8 cellular contexts compared by ENCODE assay signal in the genomic region with DNA sequence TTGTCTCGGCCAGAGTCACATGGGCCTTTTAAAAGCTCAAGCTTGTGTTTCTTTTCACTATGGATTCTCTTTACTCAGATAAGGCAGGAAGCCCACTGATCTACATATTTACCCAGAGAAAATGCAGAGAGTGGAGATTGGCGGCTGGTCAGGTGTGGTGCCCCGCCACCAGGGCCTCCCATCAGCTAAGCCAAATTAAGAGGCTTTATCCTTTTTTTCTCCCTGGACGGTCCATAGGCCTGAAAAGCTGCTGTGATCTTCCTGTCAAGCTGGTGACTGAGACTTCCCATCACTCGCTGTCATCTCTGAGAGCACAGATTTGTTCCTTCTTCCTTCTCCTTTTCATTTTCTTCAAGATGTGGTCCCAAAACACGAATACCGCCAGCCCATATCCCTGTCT. TPM values are rescaled to one million over a fixed set of nuclear protein-coding genes. Genes with fewer than 3 reads are reported as not detected.
DNase-seq lines count a peak whose midpoint lies in the region; ATAC-seq, FAIRE-seq and TF ChIP-seq lines count a peak whose summit lies in the region.

No MANE protein-coding gene starts in this region.

- H3K23ac ChIP-seq in mesendoderm (ENCODE audit: low read length): no peak overlapping the region

- H3K18ac ChIP-seq in mesendoderm (ENCODE audit: low read length): no peak overlapping the region

- DNase-seq in heart left ventricle (no peak), cardiac septum (ENCODE audit: low spot score) (no peak), astrocyte (ENCODE audit: low read depth) (no peak), mesendoderm (peak; percentile 30), vagina (ENCODE audit: extremely low spot score in 2 of 2) (no peak)

- peaks cover 24% of the 10 kb centered on the region for H3K79me1 ChIP-seq in mesendoderm (ENCODE audit: low read length)

- H3K4me1 ChIP-seq in heart left ventricle: peaks cover 14 to 77% (median 69%) of the 10 kb centered on the region in 12 donors
- peaks cover 38% of the 10 kb centered on the region for H3K4me1 ChIP-seq in astrocyte (ENCODE audit: insufficient read depth, low read length)
- peaks cover 12% of the 10 kb centered on the region for H3K4me1 ChIP-seq in mesendoderm (ENCODE audit: control insufficient read depth, low read depth, low read length)
- peaks cover 77% of the 10 kb centered on the region for H3K4me1 ChIP-seq in vagina

- no peaks in the 10 kb centered on the region for H3K9me3 ChIP-seq in heart left ventricle
- no peaks in the 10 kb centered on the region for H3K9me3 ChIP-seq in astrocyte (ENCODE audit: insufficient read depth, low read depth, low read length)
- H3K9me3 ChIP-seq in vagina: no peaks in the 10 kb centered on the region

- TF ChIP-seq POLR2A in heart left ventricle (IDR thresholded peaks at IDR 0.05): no peak
- no peak for TF ChIP-seq POLR2A in vagina (IDR thresholded peaks at IDR 0.05)

- H3K56ac ChIP-seq in mesendoderm (ENCODE audit: low read length): peak overlapping the region; percentile 12

- H2AFZ ChIP-seq in astrocyte (ENCODE audit: low read depth, low read length): no peak overlapping the region

- TF ChIP-seq CTCF in heart left ventricle (IDR thresholded peaks at IDR 0.05) (no peak), astrocyte (IDR thresholded peaks at IDR 0.05; ENCODE audit: insufficient read depth, low read depth, low read length) (no peak), vagina (IDR thresholded peaks at IDR 0.05) (no peak)

- no peaks in the 10 kb centered on the region for H3K27me3 Mint-ChIP-seq in astrocyte (ENCODE audit: low read depth, unreplicated experiment)

- H3K4ac ChIP-seq in mesendoderm (ENCODE audit: low read depth, low read length): no peak overlapping the region

- peak overlapping the region; percentile 98 for H3K9ac ChIP-seq in astrocyte (ENCODE audit: low read length)
- peak overlapping the region; percentile 100 for H3K9ac ChIP-seq in mesendoderm (ENCODE audit: low read length)

- 28 to 31% (median 29%) methylated on average over 7 of the region's 7 CpGs for WGBS in heart left ventricle, 4 donors
- no CpG with 5 or more reads among the region's 7 CpGs for WGBS in mesendoderm (ENCODE audit: extremely low coverage, insufficient coverage, low lambda C conversion rate)

- H3K27me3 ChIP-seq in heart left ventricle: no peaks in the 10 kb centered on the region
- no peaks in the 10 kb centered on the region for H3K27me3 ChIP-seq in astrocyte (ENCODE audit: insufficient read depth, low read length)
- no peaks in the 10 kb centered on the region for H3K27me3 ChIP-seq in mesendoderm (ENCODE audit: insufficient read depth, low read length, poor library complexity)
- H3K27me3 ChIP-seq in vagina: no peaks in the 10 kb centered on the region

- ATAC-seq in heart left ventricle (no peak), HG02981 (IDR thresholded peaks at IDR 0.05; ENCODE audit: unreplicated experiment) (no peak), GM19455 (IDR thresholded peaks at IDR 0.05; ENCODE audit: unreplicated experiment) (no peak)
- no peak for ATAC-seq in activated CD4-positive, CD25-positive, alpha-beta regulatory T cell treated with anti-CD3 and anti-CD28 coated beads, Interleukin-2, amount 50 U/mL, for 24 hours

- H3K4me3 ChIP-seq in heart left ventricle: peak overlapping the region; percentile 84 to 99 (median 96)
- H3K4me3 ChIP-seq in astrocyte (ENCODE audit: insufficient read depth, low read depth, low read length): peak overlapping the region; percentile 94
- no peak overlapping the region for H3K4me3 ChIP-seq in mesendoderm (ENCODE audit: low read length)
- peak overlapping the region; percentile 96 for H3K4me3 ChIP-seq in vagina

- no peak overlapping the region for H4K5ac ChIP-seq in mesendoderm (ENCODE audit: low read length)

- no peak overlapping the region for H2BK5ac ChIP-seq in mesendoderm (ENCODE audit: low read length)

- intact Hi-C loops in heart left ventricle (cut with DNase I) (loop anchor here in 6 of 10 donors (5.0 to 10.0 kb wide), 5 partner anchors 50 to 168 kb away; a partner anchor contains a TSS), cardiac septum (cut with DNase I) (no loop called here), vagina (cut with DNase I) (loop anchor here (5.0 kb wide), 1 partner anchor 63 kb away; no protein-coding TSS in a partner anchor)

- peaks cover 88% of the 10 kb centered on the region for H4K20me1 ChIP-seq in astrocyte (ENCODE audit: insufficient read depth, low read length)

- H3K79me2 ChIP-seq in astrocyte (ENCODE audit: insufficient read depth, low read length) (peaks cover 98% of the 10 kb centered on the region), mesendoderm (ENCODE audit: control insufficient read depth, insufficient read depth, low read length) (peaks cover 89% of the 10 kb centered on the region)

- H3K4me1 Mint-ChIP-seq in astrocyte (ENCODE audit: low read depth, unreplicated experiment): peaks cover 22% of the 10 kb centered on the region

- H2BK15ac ChIP-seq in mesendoderm (replicated peaks; ENCODE audit: low read depth): no peak overlapping the region

- H2BK120ac ChIP-seq in mesendoderm (ENCODE audit: low read depth, low read length): no peak overlapping the region

- no peak for FAIRE-seq in astrocyte (lab: Jason Lieb, UNC)

- peak overlapping the region in 7 of 12 donors; percentile 93 to 98 (median 97) for H3K27ac ChIP-seq in heart left ventricle
- H3K27ac ChIP-seq in astrocyte (ENCODE audit: low read depth, low read length): no peak overlapping the region
- no peak overlapping the region for H3K27ac ChIP-seq in mesendoderm (ENCODE audit: low read depth, low read length)
- H3K27ac ChIP-seq in vagina: peak overlapping the region; percentile 93

- H4K8ac ChIP-seq in mesendoderm (ENCODE audit: low read depth, low read length): no peak overlapping the region

- H3K4me2 ChIP-seq in astrocyte (ENCODE audit: low read length) (peak overlapping the region; percentile 97), mesendoderm (ENCODE audit: low read length) (peak overlapping the region; percentile 18)

- H3K36me3 Mint-ChIP-seq in astrocyte (ENCODE audit: low read depth, unreplicated experiment): peaks cover 22% of the 10 kb centered on the region

- H2AK5ac ChIP-seq in mesendoderm (ENCODE audit: low read length): no peak overlapping the region

- no peaks in the 10 kb centered on the region for H3K9me3 Mint-ChIP-seq in astrocyte (ENCODE audit: unreplicated experiment)

- H3K36me3 ChIP-seq in heart left ventricle: peaks cover 0 to 66% (median 60%) of the 10 kb centered on the region in 9 donors
- H3K36me3 ChIP-seq in astrocyte (ENCODE audit: insufficient read depth, low read length): peaks cover 42% of the 10 kb centered on the region
- H3K36me3 ChIP-seq in mesendoderm (ENCODE audit: control insufficient read depth, insufficient read depth, low read length): peaks cover 6% of the 10 kb centered on the region
- peaks cover 0 to 41% of the 10 kb centered on the region in 2 donors for H3K36me3 ChIP-seq in vagina

- H3K4me3 Mint-ChIP-seq in astrocyte (ENCODE audit: unreplicated experiment): peak overlapping the region; percentile 94

- peak overlapping the region; percentile 93 for H3K27ac Mint-ChIP-seq in astrocyte (ENCODE audit: unreplicated experiment)

RNA-seq across cellular contexts. Expression of a gene that starts 1.9 kb away (rescaled TPM):
- total RNA-seq in heart left ventricle (10 to 100 TPM; 22.3 to 59.6 (median 48.0) TPM), cardiac septum (67.4 TPM), astrocyte (60.4 and 65.1 TPM in 2 replicates), vagina (145 TPM)
- 10 to 100 TPM; 43.5 to 48.9 TPM for polyA plus RNA-seq in heart left ventricle
- 76.8 TPM for polyA plus RNA-seq in mesendoderm (2013, experiment 1 of 2)
- 78.0 TPM for polyA plus RNA-seq in mesendoderm (2013, experiment 2 of 2)

RNA-seq across cellular contexts. Expression of a gene that starts 2.2 kb away (rescaled TPM):
- total RNA-seq in heart left ventricle: 10 to 100 TPM; 14.2 to 56.7 (median 44.2) TPM
- polyA plus RNA-seq in heart left ventricle: 10 to 100 TPM; 32.8 to 49.7 TPM
- total RNA-seq in cardiac septum: 48.6 TPM
- 50.6 and 51.9 TPM in 2 replicates for total RNA-seq in astrocyte
- polyA plus RNA-seq in mesendoderm (2013, experiment 1 of 2): 49.5 TPM
- polyA plus RNA-seq in mesendoderm (2013, experiment 2 of 2): 47.4 TPM
- total RNA-seq in vagina: 85.4 TPM

RNA-seq across cellular contexts. Expression of a gene that starts 55.6 kb away (rescaled TPM):
- total RNA-seq in heart left ventricle (100 to 1,000 TPM; 103 to 149 (median 123) TPM), cardiac septum (143 TPM), astrocyte (48.0 and 49.3 TPM in 2 replicates), vagina (83.2 TPM)
- polyA plus RNA-seq in heart left ventricle: 100 to 1,000 TPM; 178 to 435 TPM
- 12.6 TPM for polyA plus RNA-seq in mesendoderm (2013, experiment 1 of 2)
- polyA plus RNA-seq in mesendoderm (2013, experiment 2 of 2): 13.5 TPM

RNA-seq across cellular contexts. Expression of a gene that starts 56.1 kb away (rescaled TPM):
- total RNA-seq in heart left ventricle (10 to 100 TPM in 2 of 9 donors, 1 to 10 TPM in 7; 3.7 to 14.4 (median 5.2) TPM), cardiac septum (4.3 TPM), astrocyte (8.4 and 9.8 TPM in 2 replicates), vagina (10.3 TPM)
- 1 to 10 TPM; 5.4 to 6.6 TPM for polyA plus RNA-seq in heart left ventricle
- 1.7 TPM for polyA plus RNA-seq in mesendoderm (2013, experiment 1 of 2)
- polyA plus RNA-seq in mesendoderm (2013, experiment 2 of 2): 1.8 TPM

RNA-seq across cellular contexts. Expression of a gene that starts 57.0 kb away (rescaled TPM):
- total RNA-seq in heart left ventricle: under 1 TPM in 4 of 9 donors, not detected in 5; 0.17 to 0.44 (median 0.30) TPM
- polyA plus RNA-seq in heart left ventricle: under 1 TPM in 1 of 2 donors, not detected in 1; 0.07 TPM
- total RNA-seq in cardiac septum: 0.16 TPM
- 0.38 and 1.4 TPM in 2 replicates for total RNA-seq in astrocyte
- 0.21 TPM for polyA plus RNA-seq in mesendoderm (2013, experiment 1 of 2)
- polyA plus RNA-seq in mesendoderm (2013, experiment 2 of 2): 0.13 TPM
- 37.1 TPM for total RNA-seq in vagina

Comparison
In these comparisons a context has a peak if more than half of its experiments do, and no peak if none do; other contexts are left out.
1. H3K27ac ChIP-seq: peak in heart left ventricle (7 of 12) and vagina (single experiment); none in astrocyte (single experiment) and mesendoderm (single experiment).